ENCODE assay signal across 14 cellular contexts in the genomic region with DNA sequence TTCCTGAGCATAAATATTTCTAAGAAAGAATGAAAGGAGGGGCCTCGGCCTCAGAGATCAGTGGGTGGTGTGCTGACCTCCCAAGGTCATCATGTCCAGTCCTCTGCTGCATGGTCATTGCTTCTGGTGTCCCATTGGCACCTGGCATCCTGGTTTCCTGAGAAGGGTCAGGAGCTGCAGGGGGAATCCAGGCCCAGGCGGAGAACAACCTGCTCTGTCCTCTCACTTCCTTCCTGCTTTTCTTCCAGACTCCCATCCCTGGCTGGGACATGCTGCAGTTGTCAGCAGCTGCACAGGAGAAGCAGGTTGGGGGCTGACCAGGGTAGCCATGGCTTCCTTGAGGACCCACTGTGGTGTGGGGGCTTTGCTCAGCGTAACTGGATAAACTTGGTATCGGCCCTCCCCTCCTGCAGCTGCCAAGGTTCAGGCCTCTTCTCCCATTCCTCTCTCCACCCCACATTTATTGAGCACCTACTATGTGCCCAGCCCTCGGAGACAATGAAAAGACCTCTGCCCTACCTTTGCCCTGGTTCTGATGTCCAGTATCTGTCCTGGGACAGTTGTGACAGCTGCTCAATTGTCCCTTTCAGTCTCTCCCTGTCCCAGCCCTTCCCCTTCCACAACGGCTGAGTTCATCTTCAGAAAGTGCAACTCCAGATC.
A peak's percentile ranks its signal among the peaks of the same experiment; 100 is the strongest.
DNase-seq lines count a peak whose midpoint lies in the region; ATAC-seq and TF ChIP-seq lines count a peak whose summit lies in the region.
"Had no signal": no experiment of that assay in that cellular context is flagged by ENCODE, and none has a peak within 500 bp of the region (broad histone marks: within the 10 kb centered on the region; RNA-seq: fewer than 3 reads in every experiment).

No MANE protein-coding gene starts in this region.

- no peak for TF ChIP-seq CTCF in CD4-positive, alpha-beta T cell (IDR thresholded peaks at IDR 0.05)
- TF ChIP-seq CTCF in adrenal gland (IDR thresholded peaks at IDR 0.05) (no peak), right atrium auricular region (IDR thresholded peaks at IDR 0.05) (no peak), sigmoid colon (IDR thresholded peaks at IDR 0.05) (no peak)

- POLR2A ChIA-PET in CD4-positive, alpha-beta T cell (lab: Charles Lee): no interaction called here

- CTCF ChIA-PET in CD4-positive, alpha-beta T cell (lab: Charles Lee): no interaction called here

- TF ChIP-seq EP300 in sigmoid colon (IDR thresholded peaks at IDR 0.05): no peak

- intact Hi-C loops in CD4-positive, alpha-beta T cell (cut with DNase I, micrococcal nuclease): no loop called here
- intact Hi-C loops in adrenal gland (cut with DNase I) (no loop called here), sigmoid colon (cut with DNase I) (no loop called here)

- no peaks in the 10 kb centered on the region for H3K9me3 Mint-ChIP-seq in CD4-positive, alpha-beta T cell
- no peaks in the 10 kb centered on the region for H3K9me3 Mint-ChIP-seq in activated T-cell treated with anti-CD3 and anti-CD28 coated beads, Interleukin-2, amount 50 U/mL, for 72 hours
- H3K9me3 Mint-ChIP-seq: activated naive CD4-positive, alpha-beta T cell treated with anti-CD3 and anti-CD28 coated beads, Interleukin-2, amount 10 ng/mL, durations not matched to agents 7 days and 5 days; effector memory CD8-positive, alpha-beta T cell; T-helper 2 cell treated with Interferon-gamma antibody and Interleukin-4, amounts not matched to agents 5 μg/mL and 100 μg/mL, for 36 hours had no signal

- 53 to 62% (median 59%) methylated on average over 5 to 6 of the region's 6 CpGs for WGBS in adrenal gland, 4 donors
- 60 to 70% methylated on average over 6 of the region's 6 CpGs for WGBS in sigmoid colon, 2 donors

- H3K27me3 Mint-ChIP-seq in CD4-positive, alpha-beta T cell: no peaks in the 10 kb centered on the region
- peaks cover 6% of the 10 kb centered on the region for H3K27me3 Mint-ChIP-seq in activated T-cell treated with anti-CD3 and anti-CD28 coated beads, Interleukin-2, amount 50 U/mL, for 72 hours (ENCODE audit: low read depth)

- no peaks in the 10 kb centered on the region for H3K36me3 ChIP-seq in adrenal gland (replicated peaks in 1 of 2)
- no peaks in the 10 kb centered on the region for H3K36me3 ChIP-seq in right atrium auricular region
- H3K36me3 ChIP-seq in sigmoid colon: no peaks in the 10 kb centered on the region

- H3K36me3 Mint-ChIP-seq in CD4-positive, alpha-beta T cell (ENCODE audit: low read depth): no peaks in the 10 kb centered on the region
- H3K36me3 Mint-ChIP-seq in activated T-cell treated with anti-CD3 and anti-CD28 coated beads, Interleukin-2, amount 50 U/mL, for 72 hours (ENCODE audit: insufficient read depth in 2 of 2): peaks cover 0 to 1% of the 10 kb centered on the region in 2 donors
- H3K36me3 Mint-ChIP-seq: activated naive CD4-positive, alpha-beta T cell treated with anti-CD3 and anti-CD28 coated beads, Interleukin-2, amount 10 ng/mL, durations not matched to agents 7 days and 5 days had no signal

- no peaks in the 10 kb centered on the region for H3K27me3 ChIP-seq in CD4-positive, alpha-beta T cell (ENCODE audit: control insufficient read depth, insufficient read depth, low read length)
- H3K27me3 ChIP-seq in adrenal gland (no peaks in the 10 kb centered on the region), right atrium auricular region (no peaks in the 10 kb centered on the region), sigmoid colon (no peaks in the 10 kb centered on the region)

- no peak for DNase-seq in CD4-positive, alpha-beta T cell
- DNase-seq in adrenal gland (no peak), right atrium auricular region (ENCODE audit: low spot score) (no peak), sigmoid colon (peak; percentile 58), HPDE6-E6E7 (ENCODE audit: extremely low spot score) (no peak), HUDEP-2 (lab: John Stamatoyannopoulos, UW; ENCODE audit: unreplicated experiment in 76 of 76) (no peak)
- no peak for DNase-seq in activated T-cell treated with anti-CD3 and anti-CD28 coated beads, Interleukin-2, amount 50 U/mL, for 72 hours
- DNase-seq: activated CD8-positive, alpha-beta T cell treated with anti-CD3 and anti-CD28 coated beads, Interleukin-2, amount 10 ng/mL, durations not matched to agents 7 days and 5 days; effector memory CD8-positive, alpha-beta T cell had no signal

- H3K4me1 Mint-ChIP-seq in CD4-positive, alpha-beta T cell (ENCODE audit: low read depth): peaks cover 13% of the 10 kb centered on the region
- peaks cover 75% of the 10 kb centered on the region for H3K4me1 Mint-ChIP-seq in activated T-cell treated with anti-CD3 and anti-CD28 coated beads, Interleukin-2, amount 50 U/mL, for 72 hours (ENCODE audit: low read depth)

- no peak for ATAC-seq in CD4-positive, alpha-beta T cell (ENCODE audit: poor library complexity)
- no peak for ATAC-seq in activated T-cell treated with anti-CD3 and anti-CD28 coated beads, Interleukin-2, amount 50 U/mL, for 72 hours (replicated peaks in 1 of 2)
- ATAC-seq in GM21447 (IDR thresholded peaks at IDR 0.05; ENCODE audit: unreplicated experiment): no peak
- ATAC-seq: activated CD8-positive, alpha-beta T cell treated with anti-CD3 and anti-CD28 coated beads, Interleukin-2, amount 10 ng/mL, durations not matched to agents 7 days and 5 days; effector memory CD8-positive, alpha-beta T cell had no signal

- TF ChIP-seq POLR2A in adrenal gland (IDR thresholded peaks at IDR 0.05) (no peak), sigmoid colon (IDR thresholded peaks at IDR 0.05) (no peak)

- no peak overlapping the region for H3K27ac ChIP-seq in CD4-positive, alpha-beta T cell (ENCODE audit: low read depth, low read length)
- H3K27ac ChIP-seq in adrenal gland (peak overlapping the region; percentile 46 to 96 (median 75)), right atrium auricular region (peak overlapping the region; percentile 80 to 86), sigmoid colon (peak overlapping the region; percentile 51 to 83 (median 68))
- H3K27ac ChIP-seq: C4-2B had no signal

- H3K4me3 ChIP-seq in adrenal gland (peak overlapping the region in 1 of 4 donors; percentile 20), right atrium auricular region (peak overlapping the region in 1 of 2 donors; percentile 27), sigmoid colon (peak overlapping the region in 3 of 4 donors; percentile 5 to 24 (median 17))
- H3K4me3 ChIP-seq: mucosa of descending colon had no signal

- peak overlapping the region; percentile 29 for H3K27ac Mint-ChIP-seq in CD4-positive, alpha-beta T cell
- no peak overlapping the region for H3K27ac Mint-ChIP-seq in activated T-cell treated with anti-CD3 and anti-CD28 coated beads, Interleukin-2, amount 50 U/mL, for 72 hours
- H3K27ac Mint-ChIP-seq: activated naive CD4-positive, alpha-beta T cell treated with anti-CD3 and anti-CD28 coated beads, Interleukin-2, amount 10 ng/mL, durations not matched to agents 7 days and 5 days; effector memory CD8-positive, alpha-beta T cell had no signal

- H3K9me3 ChIP-seq in CD4-positive, alpha-beta T cell (ENCODE audit: control insufficient read depth, low read length): no peaks in the 10 kb centered on the region
- H3K9me3 ChIP-seq in adrenal gland (replicated peaks in 1 of 3) (no peaks in the 10 kb centered on the region), right atrium auricular region (no peaks in the 10 kb centered on the region), sigmoid colon (no peaks in the 10 kb centered on the region)
- H3K9me3 ChIP-seq: mucosa of descending colon had no signal

- H3K4me3 Mint-ChIP-seq in CD4-positive, alpha-beta T cell: no peak overlapping the region
- H3K4me3 Mint-ChIP-seq in activated T-cell treated with anti-CD3 and anti-CD28 coated beads, Interleukin-2, amount 50 U/mL, for 72 hours: no peak overlapping the region
- H3K4me3 Mint-ChIP-seq: activated CD8-positive, alpha-beta T cell treated with anti-CD3 and anti-CD28 coated beads, Interleukin-2, amount 10 ng/mL, durations not matched to agents 7 days and 5 days; activated naive CD4-positive, alpha-beta T cell treated with anti-CD3 and anti-CD28 coated beads, Interleukin-2, amount 10 ng/mL, durations not matched to agents 7 days and 5 days; T-helper 2 cell treated with Interferon-gamma antibody and Interleukin-4, amounts not matched to agents 5 μg/mL and 100 μg/mL, for 36 hours had no signal

- peaks cover 14 to 35% of the 10 kb centered on the region in 2 donors for H3K4me1 ChIP-seq in adrenal gland (replicated peaks in 1 of 2)
- H3K4me1 ChIP-seq in right atrium auricular region: peaks cover 0 to 28% of the 10 kb centered on the region in 2 donors
- peaks cover 0 to 18% (median 16%) of the 10 kb centered on the region in 4 donors for H3K4me1 ChIP-seq in sigmoid colon
